Comparison of ENCODE assay signal across 1 cellular context in the genomic region with DNA sequence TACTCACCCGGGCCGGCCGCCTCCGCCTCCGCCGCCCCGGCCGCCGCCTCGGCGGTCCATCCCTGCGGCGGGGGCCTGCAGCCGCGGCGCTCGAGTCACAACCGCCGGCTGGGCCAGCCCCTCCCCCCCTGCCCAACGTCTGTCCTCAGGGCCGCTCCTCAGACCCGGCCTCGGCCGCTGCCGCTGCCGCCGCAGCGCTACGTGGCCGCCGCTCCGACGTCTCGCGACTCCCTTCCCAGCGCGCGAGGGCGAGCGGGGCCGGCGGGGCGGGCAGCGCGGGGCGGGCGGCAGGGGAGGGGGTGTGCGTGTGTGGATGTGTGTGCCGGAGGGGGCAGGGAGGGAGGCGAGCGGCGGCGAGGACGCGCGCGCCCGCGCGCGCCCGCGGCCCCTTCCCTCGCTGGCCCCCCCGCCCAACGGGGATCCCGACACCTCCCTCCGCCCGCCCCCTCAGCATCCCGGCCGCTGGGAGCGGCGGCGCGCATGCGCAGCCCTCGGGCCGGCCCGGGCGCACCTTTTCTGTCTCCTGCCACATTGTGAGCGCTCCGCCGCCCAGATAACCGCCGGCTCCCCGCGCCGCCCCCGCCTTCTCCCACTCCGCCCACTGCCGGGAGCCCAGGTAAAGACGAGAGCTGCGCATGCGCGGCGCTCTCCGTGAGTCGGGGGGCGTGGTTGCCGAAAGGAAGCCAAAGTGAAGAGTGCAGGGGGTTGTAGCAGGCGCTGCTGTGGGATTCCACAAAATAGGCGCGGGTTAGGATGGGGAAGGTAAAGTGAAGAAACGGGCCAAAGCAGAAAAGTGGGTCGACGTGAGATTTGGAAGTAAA.
TF ChIP-seq lines count a peak whose summit lies in the region.

A gene (minus strand): TSS at position 349 of the 821 bp plus-strand sequence. CDS start 44,525 bp downstream, outside the sequence.

TF ChIP-seq in SK-N-SH, 30 proteins besides CTCF, POLR2A, EP300 and RAD21 (continued from another document):
- TF ChIP-seq, protein P1, sequence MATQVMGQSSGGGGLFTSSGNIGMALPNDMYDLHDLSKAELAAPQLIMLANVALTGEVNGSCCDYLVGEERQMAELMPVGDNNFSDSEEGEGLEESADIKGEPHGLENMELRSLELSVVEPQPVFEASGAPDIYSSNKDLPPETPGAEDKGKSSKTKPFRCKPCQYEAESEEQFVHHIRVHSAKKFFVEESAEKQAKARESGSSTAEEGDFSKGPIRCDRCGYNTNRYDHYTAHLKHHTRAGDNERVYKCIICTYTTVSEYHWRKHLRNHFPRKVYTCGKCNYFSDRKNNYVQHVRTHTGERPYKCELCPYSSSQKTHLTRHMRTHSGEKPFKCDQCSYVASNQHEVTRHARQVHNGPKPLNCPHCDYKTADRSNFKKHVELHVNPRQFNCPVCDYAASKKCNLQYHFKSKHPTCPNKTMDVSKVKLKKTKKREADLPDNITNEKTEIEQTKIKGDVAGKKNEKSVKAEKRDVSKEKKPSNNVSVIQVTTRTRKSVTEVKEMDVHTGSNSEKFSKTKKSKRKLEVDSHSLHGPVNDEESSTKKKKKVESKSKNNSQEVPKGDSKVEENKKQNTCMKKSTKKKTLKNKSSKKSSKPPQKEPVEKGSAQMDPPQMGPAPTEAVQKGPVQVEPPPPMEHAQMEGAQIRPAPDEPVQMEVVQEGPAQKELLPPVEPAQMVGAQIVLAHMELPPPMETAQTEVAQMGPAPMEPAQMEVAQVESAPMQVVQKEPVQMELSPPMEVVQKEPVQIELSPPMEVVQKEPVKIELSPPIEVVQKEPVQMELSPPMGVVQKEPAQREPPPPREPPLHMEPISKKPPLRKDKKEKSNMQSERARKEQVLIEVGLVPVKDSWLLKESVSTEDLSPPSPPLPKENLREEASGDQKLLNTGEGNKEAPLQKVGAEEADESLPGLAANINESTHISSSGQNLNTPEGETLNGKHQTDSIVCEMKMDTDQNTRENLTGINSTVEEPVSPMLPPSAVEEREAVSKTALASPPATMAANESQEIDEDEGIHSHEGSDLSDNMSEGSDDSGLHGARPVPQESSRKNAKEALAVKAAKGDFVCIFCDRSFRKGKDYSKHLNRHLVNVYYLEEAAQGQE (IDR thresholded peaks at IDR 0.05; ENCODE audit: low read depth, low read length), result no peak
- TF ChIP-seq ELF1 (IDR thresholded peaks at IDR 0.05) (no peak), FOXJ3 (CRISPR knock-in tag; IDR thresholded peaks at IDR 0.05) (no peak), YY1 (IDR thresholded peaks at IDR 0.05; ENCODE audit: low read depth) (no peak), SIN3A (IDR thresholded peaks at IDR 0.05; ENCODE audit: borderline replicate concordance, low read depth, low read length) (no peak), MEF2A (IDR thresholded peaks at IDR 0.05; ENCODE audit: borderline replicate concordance, low read depth) (no peak), RFX5 (IDR thresholded peaks at IDR 0.05; ENCODE audit: low read length) (no peak), TAF1 (IDR thresholded peaks at IDR 0.05; ENCODE audit: borderline replicate concordance, low read depth, low read length) (peak; percentile 25), POLR2AphosphoS5 (IDR thresholded peaks at IDR 0.05; ENCODE audit: low read depth, low read length) (peak; percentile 14; the same call in 1 of the 2 replicates), EZH2phosphoT487 (IDR thresholded peaks at IDR 0.05; ENCODE audit: borderline replicate concordance, low read depth) (no peak), JUND (IDR thresholded peaks at IDR 0.05) (no peak), FOSL2 (IDR thresholded peaks at IDR 0.05; ENCODE audit: borderline replicate concordance, low read depth) (no peak), CHD2 (IDR thresholded peaks at IDR 0.05; ENCODE audit: low read length, partially characterized antibody) (peak; percentile 85), MXI1 (IDR thresholded peaks at IDR 0.05; ENCODE audit: low read depth, low read length) (peak; percentile 53), RCOR1 (IDR thresholded peaks at IDR 0.05; ENCODE audit: low read length) (no peak; the same call in 1 of the 2 replicates), RXRA (IDR thresholded peaks at IDR 0.05; ENCODE audit: borderline replicate concordance, low read depth) (no peak)
- TF ChIP-seq, protein P2, sequence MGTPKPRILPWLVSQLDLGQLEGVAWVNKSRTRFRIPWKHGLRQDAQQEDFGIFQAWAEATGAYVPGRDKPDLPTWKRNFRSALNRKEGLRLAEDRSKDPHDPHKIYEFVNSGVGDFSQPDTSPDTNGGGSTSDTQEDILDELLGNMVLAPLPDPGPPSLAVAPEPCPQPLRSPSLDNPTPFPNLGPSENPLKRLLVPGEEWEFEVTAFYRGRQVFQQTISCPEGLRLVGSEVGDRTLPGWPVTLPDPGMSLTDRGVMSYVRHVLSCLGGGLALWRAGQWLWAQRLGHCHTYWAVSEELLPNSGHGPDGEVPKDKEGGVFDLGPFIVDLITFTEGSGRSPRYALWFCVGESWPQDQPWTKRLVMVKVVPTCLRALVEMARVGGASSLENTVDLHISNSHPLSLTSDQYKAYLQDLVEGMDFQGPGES (IDR thresholded peaks at IDR 0.05; ENCODE audit: low read depth, low read length), result no peak
- TF ChIP-seq, protein P3, sequence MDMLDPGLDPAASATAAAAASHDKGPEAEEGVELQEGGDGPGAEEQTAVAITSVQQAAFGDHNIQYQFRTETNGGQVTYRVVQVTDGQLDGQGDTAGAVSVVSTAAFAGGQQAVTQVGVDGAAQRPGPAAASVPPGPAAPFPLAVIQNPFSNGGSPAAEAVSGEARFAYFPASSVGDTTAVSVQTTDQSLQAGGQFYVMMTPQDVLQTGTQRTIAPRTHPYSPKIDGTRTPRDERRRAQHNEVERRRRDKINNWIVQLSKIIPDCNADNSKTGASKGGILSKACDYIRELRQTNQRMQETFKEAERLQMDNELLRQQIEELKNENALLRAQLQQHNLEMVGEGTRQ (IDR thresholded peaks at IDR 0.05; ENCODE audit: borderline replicate concordance, low read depth, low read length), result no peak
- TF ChIP-seq, protein P4, sequence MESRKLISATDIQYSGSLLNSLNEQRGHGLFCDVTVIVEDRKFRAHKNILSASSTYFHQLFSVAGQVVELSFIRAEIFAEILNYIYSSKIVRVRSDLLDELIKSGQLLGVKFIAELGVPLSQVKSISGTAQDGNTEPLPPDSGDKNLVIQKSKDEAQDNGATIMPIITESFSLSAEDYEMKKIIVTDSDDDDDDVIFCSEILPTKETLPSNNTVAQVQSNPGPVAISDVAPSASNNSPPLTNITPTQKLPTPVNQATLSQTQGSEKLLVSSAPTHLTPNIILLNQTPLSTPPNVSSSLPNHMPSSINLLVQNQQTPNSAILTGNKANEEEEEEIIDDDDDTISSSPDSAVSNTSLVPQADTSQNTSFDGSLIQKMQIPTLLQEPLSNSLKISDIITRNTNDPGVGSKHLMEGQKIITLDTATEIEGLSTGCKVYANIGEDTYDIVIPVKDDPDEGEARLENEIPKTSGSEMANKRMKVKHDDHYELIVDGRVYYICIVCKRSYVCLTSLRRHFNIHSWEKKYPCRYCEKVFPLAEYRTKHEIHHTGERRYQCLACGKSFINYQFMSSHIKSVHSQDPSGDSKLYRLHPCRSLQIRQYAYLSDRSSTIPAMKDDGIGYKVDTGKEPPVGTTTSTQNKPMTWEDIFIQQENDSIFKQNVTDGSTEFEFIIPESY (IDR thresholded peaks at IDR 0.05; ENCODE audit: borderline replicate concordance, low read depth), result peak; percentile 54; the same call in 1 of the 2 replicates
